8 cellular contexts compared by ENCODE assay signal in the genomic region with DNA sequence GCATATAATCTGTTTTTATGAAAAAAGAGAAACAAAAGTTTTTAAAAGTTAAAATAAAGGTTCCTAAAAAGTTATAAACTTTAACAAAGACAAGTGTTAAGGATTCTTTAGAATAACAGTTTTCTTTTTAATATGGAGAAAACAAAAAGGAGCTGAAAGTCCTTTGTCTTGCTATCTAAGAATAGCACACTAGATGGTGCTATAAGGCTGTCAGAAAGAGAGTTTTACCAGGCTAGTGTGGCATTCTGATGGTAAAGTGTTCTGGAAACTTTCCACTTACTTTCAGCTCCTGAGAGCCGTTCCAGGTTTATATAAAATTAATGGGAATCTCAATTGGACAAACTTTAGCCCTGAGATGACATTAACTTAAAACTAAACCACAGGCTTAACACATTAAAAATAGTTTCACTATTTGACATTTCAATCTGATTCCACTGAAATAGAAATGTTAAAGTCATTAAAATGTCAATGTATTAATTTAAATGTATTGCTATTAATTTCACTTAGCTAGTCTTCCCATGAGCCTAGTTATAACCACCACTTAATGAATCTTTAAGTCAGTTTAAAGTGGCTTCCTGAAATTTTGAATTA. TPM values are rescaled to one million over a fixed set of nuclear protein-coding genes. Genes with fewer than 3 reads are reported as not detected.
DNase-seq lines count a peak whose midpoint lies in the region; ATAC-seq and TF ChIP-seq lines count a peak whose summit lies in the region.

No MANE protein-coding gene starts in this region.

- no peaks in the 10 kb centered on the region for H3K36me3 ChIP-seq in Caco-2 (ENCODE audit: control insufficient read depth, insufficient read depth, low read length)
- H3K36me3 ChIP-seq in PC-3 (ENCODE audit: low read depth, low read length) = no peaks in the 10 kb centered on the region
- H3K36me3 ChIP-seq in neuronal stem cell (replicated peaks in 1 of 2; ENCODE audit: control insufficient read depth in 2 of 2, insufficient read depth in 2 of 2, low read length in 2 of 2) = peaks cover 0 to 2% of the 10 kb centered on the region in 2 donors
- no peaks in the 10 kb centered on the region for H3K36me3 ChIP-seq in aorta (ENCODE audit: control insufficient read depth in 1 of 2, insufficient read depth in 2 of 2, low read length in 1 of 2)

- no peaks in the 10 kb centered on the region for H3K4me1 Mint-ChIP-seq in Caco-2 (ENCODE audit: low read depth, unreplicated experiment)

- H2AK5ac ChIP-seq in neuronal stem cell (ENCODE audit: low read depth, low read length) = no peak overlapping the region

- no peak for ATAC-seq in PC-3
- ATAC-seq in left colon = no peak
- ATAC-seq in aorta (ENCODE audit: low FRiP score) = no peak

- H4K20me1 ChIP-seq in PC-3 (ENCODE audit: low read length) = no peaks in the 10 kb centered on the region

- no peaks in the 10 kb centered on the region for H3K79me1 ChIP-seq in neuronal stem cell (ENCODE audit: low read depth, low read length)

- H3K27ac ChIP-seq in PC-3 (ENCODE audit: low read length) = no peak overlapping the region
- H3K27ac ChIP-seq in neuronal stem cell (replicated peaks; ENCODE audit: low read length) = no peak overlapping the region
- no peak overlapping the region for H3K27ac ChIP-seq in aorta (ENCODE audit: low read depth in 1 of 2, low read length in 2 of 2)

- H3K23ac ChIP-seq in neuronal stem cell (ENCODE audit: low read depth, low read length, poor library complexity) = no peak overlapping the region

- H3K18ac ChIP-seq in neuronal stem cell (ENCODE audit: low read length) = no peak overlapping the region

- WGBS in neuronal stem cell (ENCODE audit: extremely low coverage in 2 of 2, insufficient read length in 2 of 2, insufficient replicate concordance in 1 of 2), 2 donors = no CpG with 5 or more reads among the region's 1 CpG
- 0 to 1% methylated on average over 1 of the region's 1 CpG for WGBS in aorta, 2 donors

- H3K4me3 ChIP-seq in Caco-2 (ENCODE audit: low read depth, low read length) (no peak overlapping the region), PC-3 (ENCODE audit: low read length) (no peak overlapping the region), neuronal stem cell (ENCODE audit: low read length in 2 of 2) (no peak overlapping the region), aorta (ENCODE audit: low read length in 2 of 2) (no peak overlapping the region)

- no peak overlapping the region for H3K4me2 ChIP-seq in PC-3 (ENCODE audit: low read length)
- no peak overlapping the region for H3K4me2 ChIP-seq in neuronal stem cell (ENCODE audit: insufficient read depth, low read length, poor library complexity, severe bottlenecking)

- no peak overlapping the region for H3K4me3 Mint-ChIP-seq in Caco-2 (ENCODE audit: unreplicated experiment)

- POLR2A ChIA-PET in Caco-2 (lab: Charles Lee) = no interaction called here
- POLR2A ChIA-PET in PC-3 (lab: Charles Lee; ENCODE audit: unreplicated experiment) = interaction anchor here (0.6 to 0.7 kb wide), 2 partner anchors 132 to 247 kb away, joined by 3 to 4 read pairs; no protein-coding TSS in a partner anchor

- H3K9ac ChIP-seq in PC-3 (ENCODE audit: low read length) (no peak overlapping the region), neuronal stem cell (ENCODE audit: low read depth, low read length, poor library complexity) (no peak overlapping the region)

- no peak overlapping the region for H3K14ac ChIP-seq in neuronal stem cell (ENCODE audit: low read length)

- H4K8ac ChIP-seq in neuronal stem cell (ENCODE audit: low read depth, low read length) = no peak overlapping the region

- no peak overlapping the region for H2BK120ac ChIP-seq in neuronal stem cell (ENCODE audit: low read depth, low read length)

- no peak overlapping the region for H2BK5ac ChIP-seq in neuronal stem cell (ENCODE audit: low read length)

- H3K36me3 Mint-ChIP-seq in Caco-2 (ENCODE audit: insufficient read depth, unreplicated experiment) = peaks cover 8% of the 10 kb centered on the region

- H3K4me1 ChIP-seq in Caco-2 (peaks cover 2% of the 10 kb centered on the region; the same call in 1 of the 2 replicates), PC-3 (ENCODE audit: insufficient read depth, low read length) (peaks cover 28% of the 10 kb centered on the region), neuronal stem cell (ENCODE audit: control insufficient read depth in 2 of 2, insufficient read depth in 1 of 2, low read depth in 1 of 2, low read length in 2 of 2) (peaks cover 3 to 5% of the 10 kb centered on the region in 2 donors), aorta (ENCODE audit: control insufficient read depth in 1 of 2, insufficient read depth in 2 of 2, low read length in 2 of 2) (no peaks in the 10 kb centered on the region)

- DNase-seq in Caco-2 (peak in 1 of 2 experiments; percentile 59), HT-29 (ENCODE audit: low spot score) (peak; percentile 74), PC-3 (peak; percentile 83), epidermal melanocyte (ENCODE audit: insufficient read length, low spot score) (peak; percentile 57), neuronal stem cell (ENCODE audit: low spot score) (peak; percentile 53), left colon (no peak), aorta (no peak), mesenteric fat pad (ENCODE audit: low spot score) (no peak)

- intact Hi-C loops in Caco-2 (cut with micrococcal nuclease; ENCODE audit: unreplicated experiment) (loop anchor here (1.0 kb wide), 4 partner anchors 132 to 462 kb away; no protein-coding TSS in a partner anchor), PC-3 (cut with micrococcal nuclease) (loop anchor here (1.0 to 2.0 kb wide), 3 partner anchors 183 to 374 kb away; no protein-coding TSS in a partner anchor), left colon (cut with DNase I, micrococcal nuclease) (loop anchor here in 1 of 2 donors (10.0 kb wide), 1 partner anchor 251 kb away; no protein-coding TSS in a partner anchor), aorta (cut with DNase I) (loop anchor here (5.0 kb wide), 1 partner anchor 254 kb away; no protein-coding TSS in a partner anchor)

- no peak overlapping the region for H3K27ac Mint-ChIP-seq in Caco-2 (ENCODE audit: unreplicated experiment)

- no peak overlapping the region for H2AFZ ChIP-seq in PC-3 (ENCODE audit: low read length)
- H2AFZ ChIP-seq in neuronal stem cell (ENCODE audit: low read length) = no peak overlapping the region

- TF ChIP-seq CTCF in Caco-2 (IDR thresholded peaks at IDR 0.05; ENCODE audit: insufficient read depth in 1 of 2, low read depth in 1 of 2, low read length in 1 of 2, severe bottlenecking in 1 of 2, unreplicated experiment in 1 of 2) (peak; percentile 59 to 72), PC-3 (conservative IDR thresholded peaks at IDR 0.05; ENCODE audit: low read depth, low read length) (peak; percentile 88)

- H3K27me3 Mint-ChIP-seq in Caco-2 (ENCODE audit: insufficient read depth, unreplicated experiment) = no peaks in the 10 kb centered on the region

- BruUV-seq in Caco-2 (replicated peaks; lab: Mats Ljungman, UMichigan) (no TSS peak), PC-3 (replicated peaks; lab: Mats Ljungman, UMichigan) (no TSS peak)

- CTCF ChIA-PET in Caco-2 (lab: Charles Lee) = interaction anchor here (0.6 to 2.1 kb wide), 17 partner anchors 9 to 480 kb away, joined by 3 to 16 read pairs (median 3); partner anchors contain the start of gene PROKR1
- CTCF ChIA-PET in PC-3 (lab: Charles Lee) = interaction anchor here (0.5 to 1.4 kb wide), 8 partner anchors 24 to 462 kb away, joined by 3 to 16 read pairs (median 7); no protein-coding TSS in a partner anchor

- no peak overlapping the region for H4K91ac ChIP-seq in neuronal stem cell (ENCODE audit: low read depth, low read length, poor library complexity)

- no peaks in the 10 kb centered on the region for H3K9me2 ChIP-seq in PC-3 (replicated peaks; ENCODE audit: low read length)

- no peak overlapping the region for H2BK12ac ChIP-seq in neuronal stem cell (ENCODE audit: low read length)

- no peak overlapping the region for H2BK15ac ChIP-seq in neuronal stem cell (ENCODE audit: low read length)

- no peaks in the 10 kb centered on the region for H3F3A ChIP-seq in PC-3 (ENCODE audit: low read length, unreplicated experiment)

- H3K4ac ChIP-seq in neuronal stem cell (ENCODE audit: low read length) = no peak overlapping the region

- H3K27me3 ChIP-seq in Caco-2 (replicated peaks; ENCODE audit: control insufficient read depth, insufficient read depth, low read length) (no peaks in the 10 kb centered on the region), PC-3 (ENCODE audit: low read length) (no peaks in the 10 kb centered on the region), neuronal stem cell (ENCODE audit: control insufficient read depth in 3 of 3, insufficient read depth in 3 of 3, low read depth in 1 of 3, low read length in 3 of 3) (no peaks in the 10 kb centered on the region), aorta (ENCODE audit: control insufficient read depth in 1 of 2, insufficient read depth in 2 of 2, low read length in 1 of 2) (no peaks in the 10 kb centered on the region)

- no peaks in the 10 kb centered on the region for H3K9me3 Mint-ChIP-seq in Caco-2 (ENCODE audit: unreplicated experiment)

- peaks cover 4% of the 10 kb centered on the region; the same call in 1 of the 2 replicates for H3K79me2 ChIP-seq in PC-3 (ENCODE audit: low read length)

- H3K9me3 ChIP-seq in Caco-2 (no peaks in the 10 kb centered on the region), PC-3 (ENCODE audit: low read length) (no peaks in the 10 kb centered on the region), neuronal stem cell (replicated peaks in 1 of 2; ENCODE audit: control insufficient read depth in 2 of 2, insufficient read depth in 1 of 2, low read depth in 1 of 2, low read length in 2 of 2) (no peaks in the 10 kb centered on the region), aorta (ENCODE audit: control insufficient read depth, low read length) (no peaks in the 10 kb centered on the region)

RNA-seq across cellular contexts. Expression of gene FBXO48, which starts 3.7 kb away (rescaled TPM):
- total RNA-seq in Caco-2 (2022) = 1.1 and 1.2 TPM in 2 replicates
- 0.03 and 0.05 TPM in 2 replicates for total RNA-seq in HT-29 (2014; rRNA removed; shearing (Covaris generic))
- 0.52 and 0.91 TPM in 2 replicates for total RNA-seq in PC-3 (2014; rRNA removed)
- 2.7 TPM for polyA plus RNA-seq in neuronal stem cell (2013, experiment 1 of 2)
- polyA plus RNA-seq in neuronal stem cell (2013, experiment 2 of 2) = 2.6 TPM
- 1 to 10 TPM; 1.5 to 2.1 TPM for total RNA-seq in left colon
- total RNA-seq in aorta = 1 to 10 TPM; 1.0 to 1.5 TPM
- polyA plus RNA-seq in aorta = 1 to 10 TPM in 1 of 2 donors, under 1 TPM in 1; 0.43 to 1.1 TPM
- 1.5 TPM for total RNA-seq in mesenteric fat pad

RNA-seq across cellular contexts. Expression of gene APLF, which starts 4.0 kb away (rescaled TPM):
- total RNA-seq in Caco-2 (2022) (3.9 and 4.0 TPM in 2 replicates), PC-3 (2014; rRNA removed) (0.69 and 2.4 TPM in 2 replicates), left colon (1 to 10 TPM; 1.3 to 3.4 TPM), aorta (1 to 10 TPM; 7.9 to 8.7 TPM), mesenteric fat pad (6.4 TPM)
- total RNA-seq in HT-29 (2014; rRNA removed; shearing (Covaris generic)) = 0.05 TPM in 1 of 2 replicates, not detected in the other
- polyA plus RNA-seq in neuronal stem cell (2013, experiment 1 of 2) = 3.2 TPM
- polyA plus RNA-seq in neuronal stem cell (2013, experiment 2 of 2) = 3.5 TPM
- polyA plus RNA-seq in aorta = 1 to 10 TPM; 1.3 TPM

Comparison
In these comparisons a context has a peak if more than half of its experiments do, and no peak if none do; other contexts are left out.
1. DNase-seq: peak in HT-29 (single experiment), PC-3 (single experiment), epidermal melanocyte (single experiment) and neuronal stem cell (single experiment); none in left colon (0 of 2), aorta (0 of 2) and mesenteric fat pad (single experiment).